ENCODE assay signal across 1 cellular context in the genomic region with DNA sequence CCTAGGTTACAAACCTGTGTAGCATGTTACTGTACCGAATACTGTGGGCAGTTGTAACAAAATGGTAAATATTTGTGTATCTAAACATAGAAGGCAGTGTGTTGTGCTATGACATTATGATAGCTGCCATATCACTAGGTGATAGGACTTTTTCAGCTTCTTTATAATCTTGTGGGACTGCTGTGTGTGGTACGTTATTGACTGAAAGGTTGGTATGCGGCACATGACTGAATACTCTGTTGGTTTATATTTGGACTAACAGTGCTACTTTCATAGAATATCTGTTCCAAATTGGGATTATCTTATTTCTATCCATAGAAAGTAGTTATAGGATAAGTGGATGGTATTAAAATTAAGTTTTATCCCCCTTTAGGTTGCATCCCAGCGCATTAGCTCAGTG.
TF ChIP-seq lines count a peak whose summit lies in the region.

No MANE protein-coding gene starts in this region.

TF ChIP-seq in GM23338, 12 proteins besides CTCF, POLR2A, EP300 and RAD21 (continued from another document):
- TF ChIP-seq, protein P1, sequence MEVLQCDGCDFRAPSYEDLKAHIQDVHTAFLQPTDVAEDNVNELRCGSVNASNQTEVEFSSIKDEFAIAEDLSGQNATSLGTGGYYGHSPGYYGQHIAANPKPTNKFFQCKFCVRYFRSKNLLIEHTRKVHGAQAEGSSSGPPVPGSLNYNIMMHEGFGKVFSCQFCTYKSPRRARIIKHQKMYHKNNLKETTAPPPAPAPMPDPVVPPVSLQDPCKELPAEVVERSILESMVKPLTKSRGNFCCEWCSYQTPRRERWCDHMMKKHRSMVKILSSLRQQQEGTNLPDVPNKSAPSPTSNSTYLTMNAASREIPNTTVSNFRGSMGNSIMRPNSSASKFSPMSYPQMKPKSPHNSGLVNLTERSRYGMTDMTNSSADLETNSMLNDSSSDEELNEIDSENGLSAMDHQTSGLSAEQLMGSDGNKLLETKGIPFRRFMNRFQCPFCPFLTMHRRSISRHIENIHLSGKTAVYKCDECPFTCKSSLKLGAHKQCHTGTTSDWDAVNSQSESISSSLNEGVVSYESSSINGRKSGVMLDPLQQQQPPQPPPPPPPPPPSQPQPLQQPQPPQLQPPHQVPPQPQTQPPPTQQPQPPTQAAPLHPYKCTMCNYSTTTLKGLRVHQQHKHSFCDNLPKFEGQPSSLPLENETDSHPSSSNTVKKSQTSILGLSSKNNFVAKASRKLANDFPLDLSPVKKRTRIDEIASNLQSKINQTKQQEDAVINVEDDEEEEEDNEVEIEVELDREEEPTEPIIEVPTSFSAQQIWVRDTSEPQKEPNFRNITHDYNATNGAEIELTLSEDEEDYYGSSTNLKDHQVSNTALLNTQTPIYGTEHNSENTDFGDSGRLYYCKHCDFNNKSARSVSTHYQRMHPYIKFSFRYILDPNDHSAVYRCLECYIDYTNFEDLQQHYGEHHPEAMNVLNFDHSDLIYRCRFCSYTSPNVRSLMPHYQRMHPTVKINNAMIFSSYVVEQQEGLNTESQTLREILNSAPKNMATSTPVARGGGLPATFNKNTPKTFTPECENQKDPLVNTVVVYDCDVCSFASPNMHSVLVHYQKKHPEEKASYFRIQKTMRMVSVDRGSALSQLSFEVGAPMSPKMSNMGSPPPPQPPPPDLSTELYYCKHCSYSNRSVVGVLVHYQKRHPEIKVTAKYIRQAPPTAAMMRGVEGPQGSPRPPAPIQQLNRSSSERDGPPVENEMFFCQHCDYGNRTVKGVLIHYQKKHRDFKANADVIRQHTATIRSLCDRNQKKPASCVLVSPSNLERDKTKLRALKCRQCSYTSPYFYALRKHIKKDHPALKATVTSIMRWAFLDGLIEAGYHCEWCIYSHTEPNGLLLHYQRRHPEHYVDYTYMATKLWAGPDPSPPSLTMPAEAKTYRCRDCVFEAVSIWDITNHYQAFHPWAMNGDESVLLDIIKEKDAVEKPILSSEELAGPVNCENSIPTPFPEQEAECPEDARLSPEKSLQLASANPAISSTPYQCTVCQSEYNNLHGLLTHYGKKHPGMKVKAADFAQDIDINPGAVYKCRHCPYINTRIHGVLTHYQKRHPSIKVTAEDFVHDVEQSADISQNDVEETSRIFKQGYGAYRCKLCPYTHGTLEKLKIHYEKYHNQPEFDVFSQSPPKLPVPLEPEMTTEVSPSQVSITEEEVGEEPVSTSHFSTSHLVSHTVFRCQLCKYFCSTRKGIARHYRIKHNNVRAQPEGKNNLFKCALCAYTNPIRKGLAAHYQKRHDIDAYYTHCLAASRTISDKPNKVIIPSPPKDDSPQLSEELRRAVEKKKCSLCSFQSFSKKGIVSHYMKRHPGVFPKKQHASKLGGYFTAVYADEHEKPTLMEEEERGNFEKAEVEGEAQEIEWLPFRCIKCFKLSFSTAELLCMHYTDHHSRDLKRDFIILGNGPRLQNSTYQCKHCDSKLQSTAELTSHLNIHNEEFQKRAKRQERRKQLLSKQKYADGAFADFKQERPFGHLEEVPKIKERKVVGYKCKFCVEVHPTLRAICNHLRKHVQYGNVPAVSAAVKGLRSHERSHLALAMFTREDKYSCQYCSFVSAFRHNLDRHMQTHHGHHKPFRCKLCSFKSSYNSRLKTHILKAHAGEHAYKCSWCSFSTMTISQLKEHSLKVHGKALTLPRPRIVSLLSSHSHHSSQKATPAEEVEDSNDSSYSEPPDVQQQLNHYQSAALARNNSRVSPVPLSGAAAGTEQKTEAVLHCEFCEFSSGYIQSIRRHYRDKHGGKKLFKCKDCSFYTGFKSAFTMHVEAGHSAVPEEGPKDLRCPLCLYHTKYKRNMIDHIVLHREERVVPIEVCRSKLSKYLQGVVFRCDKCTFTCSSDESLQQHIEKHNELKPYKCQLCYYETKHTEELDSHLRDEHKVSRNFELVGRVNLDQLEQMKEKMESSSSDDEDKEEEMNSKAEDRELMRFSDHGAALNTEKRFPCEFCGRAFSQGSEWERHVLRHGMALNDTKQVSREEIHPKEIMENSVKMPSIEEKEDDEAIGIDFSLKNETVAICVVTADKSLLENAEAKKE (CRISPR knock-in tag; IDR thresholded peaks at IDR 0.05): no peak
- TF ChIP-seq STAT1 (IDR thresholded peaks at IDR 0.05; ENCODE audit: unreplicated experiment) (no peak), ZNF331 (CRISPR knock-in tag; IDR thresholded peaks at IDR 0.05; ENCODE audit: low read depth) (no peak)
- TF ChIP-seq, protein P2, sequence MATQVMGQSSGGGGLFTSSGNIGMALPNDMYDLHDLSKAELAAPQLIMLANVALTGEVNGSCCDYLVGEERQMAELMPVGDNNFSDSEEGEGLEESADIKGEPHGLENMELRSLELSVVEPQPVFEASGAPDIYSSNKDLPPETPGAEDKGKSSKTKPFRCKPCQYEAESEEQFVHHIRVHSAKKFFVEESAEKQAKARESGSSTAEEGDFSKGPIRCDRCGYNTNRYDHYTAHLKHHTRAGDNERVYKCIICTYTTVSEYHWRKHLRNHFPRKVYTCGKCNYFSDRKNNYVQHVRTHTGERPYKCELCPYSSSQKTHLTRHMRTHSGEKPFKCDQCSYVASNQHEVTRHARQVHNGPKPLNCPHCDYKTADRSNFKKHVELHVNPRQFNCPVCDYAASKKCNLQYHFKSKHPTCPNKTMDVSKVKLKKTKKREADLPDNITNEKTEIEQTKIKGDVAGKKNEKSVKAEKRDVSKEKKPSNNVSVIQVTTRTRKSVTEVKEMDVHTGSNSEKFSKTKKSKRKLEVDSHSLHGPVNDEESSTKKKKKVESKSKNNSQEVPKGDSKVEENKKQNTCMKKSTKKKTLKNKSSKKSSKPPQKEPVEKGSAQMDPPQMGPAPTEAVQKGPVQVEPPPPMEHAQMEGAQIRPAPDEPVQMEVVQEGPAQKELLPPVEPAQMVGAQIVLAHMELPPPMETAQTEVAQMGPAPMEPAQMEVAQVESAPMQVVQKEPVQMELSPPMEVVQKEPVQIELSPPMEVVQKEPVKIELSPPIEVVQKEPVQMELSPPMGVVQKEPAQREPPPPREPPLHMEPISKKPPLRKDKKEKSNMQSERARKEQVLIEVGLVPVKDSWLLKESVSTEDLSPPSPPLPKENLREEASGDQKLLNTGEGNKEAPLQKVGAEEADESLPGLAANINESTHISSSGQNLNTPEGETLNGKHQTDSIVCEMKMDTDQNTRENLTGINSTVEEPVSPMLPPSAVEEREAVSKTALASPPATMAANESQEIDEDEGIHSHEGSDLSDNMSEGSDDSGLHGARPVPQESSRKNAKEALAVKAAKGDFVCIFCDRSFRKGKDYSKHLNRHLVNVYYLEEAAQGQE (IDR thresholded peaks at IDR 0.05; ENCODE audit: unreplicated experiment): no peak
